In genomic region chr9:133188006-133188842, GRCh38 we compare ENCODE assay signal across 10 cellular contexts. TPM values are rescaled to one million over a fixed set of nuclear protein-coding genes. Genes with fewer than 3 reads are reported as not detected.
DNase-seq lines count a peak whose midpoint lies in the region; ATAC-seq, FAIRE-seq and TF ChIP-seq lines count a peak whose summit lies in the region.
"Had no signal": no experiment of that assay in that cellular context is flagged by ENCODE, and none has a peak within 500 bp of the region (broad histone marks: within the 10 kb centered on the region; RNA-seq: fewer than 3 reads in every experiment).

No MANE protein-coding gene starts in this region.

- no peak for TF ChIP-seq CTCF in activated CD8-positive, alpha-beta T cell treated with anti-CD3 and anti-CD28 coated beads for 36 hours (IDR thresholded peaks at IDR 0.05)
- TF ChIP-seq CTCF in H1 (IDR thresholded peaks at IDR 0.05; ENCODE audit: control extremely low read depth in 1 of 3, insufficient read depth in 1 of 3, low read depth in 1 of 3, low read length in 3 of 3): peak; percentile 60 to 86 (median 75)

- no peaks in the 10 kb centered on the region for H3K79me2 ChIP-seq in H1 (ENCODE audit: control insufficient read depth in 1 of 2, insufficient read depth in 2 of 2, low read length in 2 of 2)

- H3K56ac ChIP-seq in H1 (replicated peaks; ENCODE audit: insufficient read length, low read depth, low read length): no peak overlapping the region

- CTCF ChIA-PET in activated CD8-positive, alpha-beta T cell treated with anti-CD3 and anti-CD28 coated beads for 36 hours (lab: Charles Lee): interaction anchor here (1.0 to 4.4 kb wide), 10 partner anchors 8 to 292 kb away, joined by 3 to 33 read pairs (median 7); no protein-coding TSS in a partner anchor
- CTCF ChIA-PET in activated CD8-positive, alpha-beta T cell treated with anti-CD3 and anti-CD28 coated beads, Interleukin-2, amount 10 ng/mL, durations not matched to agents 7 days and 5 days (lab: Charles Lee): interaction anchor here (0.7 to 5.1 kb wide), 7 partner anchors 12 to 299 kb away, joined by 3 to 54 read pairs (median 9); no protein-coding TSS in a partner anchor
- CTCF ChIA-PET in H1 (lab: Charles Lee; ENCODE audit: partially characterized antibody): interaction anchor here (0.5 to 5.5 kb wide), 45 partner anchors 8 to 329 kb away, joined by 3 to 123 read pairs (median 4); no protein-coding TSS in a partner anchor

- H4K8ac ChIP-seq in H1 (ENCODE audit: extremely low read depth, insufficient read depth, low read length): 0 out of 2 replicates have a peak overlapping the region, but pooled peaks have one; percentile 85

- H3K36me3 Mint-ChIP-seq in activated CD8-positive, alpha-beta T cell treated with anti-CD3 and anti-CD28 coated beads for 36 hours (ENCODE audit: low read depth): no peaks in the 10 kb centered on the region
- H3K36me3 Mint-ChIP-seq in activated CD8-positive, alpha-beta T cell treated with anti-CD3 and anti-CD28 coated beads, Interleukin-2, amount 10 ng/mL, durations not matched to agents 7 days and 5 days (ENCODE audit: low read depth): no peaks in the 10 kb centered on the region
- no peaks in the 10 kb centered on the region for H3K36me3 Mint-ChIP-seq in stimulated activated naive B cell treated with anti-CD40 and anti-IgM and Interleukin-4, amounts not matched to agents 10 μg/mL and 1 μg/mL and 100 μg/mL, for 72 hours

- H2BK20ac ChIP-seq in H1 (ENCODE audit: low read length): no peak overlapping the region

- no peak overlapping the region for H3K4me2 ChIP-seq in H1 (ENCODE audit: insufficient read depth in 1 of 2, low read depth in 2 of 2, low read length in 2 of 2)

- H2BK120ac ChIP-seq in H1 (replicated peaks; ENCODE audit: low read depth, low read length): no peak overlapping the region

- H2BK12ac ChIP-seq in H1 (ENCODE audit: low read depth, low read length): no peak overlapping the region

- ATAC-seq in activated CD8-positive, alpha-beta T cell treated with anti-CD3 and anti-CD28 coated beads for 36 hours: no peak
- ATAC-seq in activated CD8-positive, alpha-beta T cell treated with anti-CD3 and anti-CD28 coated beads, Interleukin-2, amount 10 ng/mL, durations not matched to agents 7 days and 5 days: no peak
- ATAC-seq in stimulated activated naive B cell treated with anti-CD40 and anti-IgM and Interleukin-4, amounts not matched to agents 10 μg/mL and 1 μg/mL and 100 μg/mL, for 72 hours (replicated peaks): no peak
- no peak for ATAC-seq in GM18909 (IDR thresholded peaks at IDR 0.05; ENCODE audit: poor library complexity, unreplicated experiment)

- intact Hi-C loops in activated CD8-positive, alpha-beta T cell treated with anti-CD3 and anti-CD28 coated beads for 36 hours (cut with micrococcal nuclease): loop anchor here (5.0 to 10.0 kb wide), 3 partner anchors 139 to 297 kb away; no protein-coding TSS in a partner anchor

- no peak overlapping the region for H3K4me3 ChIP-seq in H1 (ENCODE audit: extremely low read depth in 1 of 4, insufficient read depth in 2 of 4, low read depth in 3 of 4, low read length in 4 of 4)
- H3K4me3 ChIP-seq: SJSA1 had no signal

- no peak for TF ChIP-seq EP300 in H1 (IDR thresholded peaks at IDR 0.05; ENCODE audit: borderline replicate concordance in 1 of 2, low read depth in 2 of 2, low read length in 2 of 2)

- H3K27ac ChIP-seq in H1 (ENCODE audit: low read depth, low read length): no peak overlapping the region
- H3K27ac ChIP-seq: SJSA1 had no signal

- DNase-seq in activated CD8-positive, alpha-beta T cell treated with anti-CD3 and anti-CD28 coated beads for 36 hours: peak; percentile 19
- DNase-seq in activated CD8-positive, alpha-beta T cell treated with anti-CD3 and anti-CD28 coated beads, Interleukin-2, amount 10 ng/mL, durations not matched to agents 7 days and 5 days: no peak
- DNase-seq in NCI-H2171 (lab: John Stamatoyannopoulos, UW): peak; percentile 55
- DNase-seq in H1 (ENCODE audit: low read depth in 1 of 2, low spot score in 2 of 2): peak in 1 of 2 experiments; percentile 66
- no peak for DNase-seq in stimulated activated naive B cell treated with anti-CD40 and anti-IgM and Interleukin-4, amounts not matched to agents 10 μg/mL and 1 μg/mL and 100 μg/mL, for 72 hours
- DNase-seq in activated CD8-positive, alpha-beta memory T cell treated with anti-CD3 and anti-CD28 coated beads for 24 hours: no peak
- no peak for DNase-seq in GDM1 (lab: John Stamatoyannopoulos, UW)

- no peak overlapping the region for H3K23ac ChIP-seq in H1 (ENCODE audit: insufficient read length)

- no peak overlapping the region for H4K91ac ChIP-seq in H1 (replicated peaks; ENCODE audit: insufficient read length, low read length)

- H3K14ac ChIP-seq in H1 (ENCODE audit: insufficient read length): no peak overlapping the region

- H3K18ac ChIP-seq in H1 (ENCODE audit: extremely low read depth, low read length): no peak overlapping the region

- H3K27ac Mint-ChIP-seq in activated CD8-positive, alpha-beta T cell treated with anti-CD3 and anti-CD28 coated beads for 36 hours: no peak overlapping the region
- no peak overlapping the region for H3K27ac Mint-ChIP-seq in activated CD8-positive, alpha-beta T cell treated with anti-CD3 and anti-CD28 coated beads, Interleukin-2, amount 10 ng/mL, durations not matched to agents 7 days and 5 days
- H3K27ac Mint-ChIP-seq in stimulated activated naive B cell treated with anti-CD40 and anti-IgM and Interleukin-4, amounts not matched to agents 10 μg/mL and 1 μg/mL and 100 μg/mL, for 72 hours: peak overlapping the region; percentile 37

- no peak overlapping the region for H2BK5ac ChIP-seq in H1 (ENCODE audit: low read depth, low read length)

- WGBS in H1 (ENCODE audit: extremely low coverage in 1 of 2, insufficient coverage in 1 of 2, insufficient read length in 1 of 2, insufficient replicate concordance in 2 of 2, low coverage in 1 of 2, low lambda C conversion rate in 2 of 2, missing lambda C conversion rate in 1 of 2), 2 experiments: 65% methylated on average over 20 of the region's 21 CpGs; no CpG with 5 or more reads in 1 of the 2 experiments

- FAIRE-seq in H1 (lab: Jason Lieb, UNC): peak; percentile 60
- FAIRE-seq: endometrium had no signal

- H3K9ac ChIP-seq in H1 (replicated peaks in 1 of 4; ENCODE audit: extremely low read depth in 1 of 4, low read depth in 3 of 4, low read length in 3 of 4): no peak overlapping the region

- H3K36me3 ChIP-seq in H1 (ENCODE audit: control insufficient read depth in 2 of 4, insufficient read depth in 4 of 4, low read length in 3 of 4): no peaks in the 10 kb centered on the region
- H3K36me3 ChIP-seq: SJSA1 had no signal

- peaks cover 0 to 1% of the 10 kb centered on the region in 2 experiments for H4K20me1 ChIP-seq in H1 (replicated peaks in 1 of 2; ENCODE audit: control insufficient read depth in 1 of 2, insufficient read depth in 2 of 2, low read length in 2 of 2)

- H3K79me1 ChIP-seq in H1 (ENCODE audit: low read depth, low read length): no peaks in the 10 kb centered on the region

- TF ChIP-seq RAD21 in H1 (IDR thresholded peaks at IDR 0.05 in 1 of 2, conservative IDR thresholded peaks at IDR 0.05 in 1 of 2; ENCODE audit: low read depth in 2 of 2, low read length in 2 of 2): peak; percentile 60 to 66

- no peak overlapping the region for H3K4ac ChIP-seq in H1 (replicated peaks; ENCODE audit: insufficient read length, low read depth, low read length)

- no peak overlapping the region for H2BK15ac ChIP-seq in H1 (ENCODE audit: low read length)

- no peak overlapping the region for H3K4me3 Mint-ChIP-seq in activated CD8-positive, alpha-beta T cell treated with anti-CD3 and anti-CD28 coated beads for 36 hours
- no peak overlapping the region for H3K4me3 Mint-ChIP-seq in activated CD8-positive, alpha-beta T cell treated with anti-CD3 and anti-CD28 coated beads, Interleukin-2, amount 10 ng/mL, durations not matched to agents 7 days and 5 days
- H3K4me3 Mint-ChIP-seq in stimulated activated naive B cell treated with anti-CD40 and anti-IgM and Interleukin-4, amounts not matched to agents 10 μg/mL and 1 μg/mL and 100 μg/mL, for 72 hours: no peak overlapping the region

- H3K4me1 ChIP-seq in H1 (replicated peaks in 1 of 4; ENCODE audit: control insufficient read depth in 3 of 4, insufficient read depth in 4 of 4, low read length in 3 of 4): no peaks in the 10 kb centered on the region
- H3K4me1 ChIP-seq: SJSA1 had no signal

- POLR2A ChIA-PET in activated CD8-positive, alpha-beta T cell treated with anti-CD3 and anti-CD28 coated beads for 36 hours (lab: Charles Lee): no interaction called here
- POLR2A ChIA-PET in activated CD8-positive, alpha-beta T cell treated with anti-CD3 and anti-CD28 coated beads, Interleukin-2, amount 10 ng/mL, durations not matched to agents 7 days and 5 days (lab: Charles Lee): interaction anchor here (0.6 to 1.3 kb wide), 2 partner anchors 71 to 183 kb away, joined by 3 to 4 read pairs; no protein-coding TSS in a partner anchor
- POLR2A ChIA-PET in H1 (lab: Charles Lee; ENCODE audit: partially characterized antibody): interaction anchor here (1.0 to 1.1 kb wide), 3 partner anchors 41 to 160 kb away, joined by 3 to 5 read pairs (median 3); partner anchors contain the start of genes MED22 and RPL7A

- no peaks in the 10 kb centered on the region for H3K23me2 ChIP-seq in H1 (ENCODE audit: low read depth, low read length)

- no peaks in the 10 kb centered on the region for H3K9me3 ChIP-seq in H1 (ENCODE audit: insufficient read depth in 2 of 2, low read depth in 1 of 2, low read length in 1 of 2)
- H3K9me3 ChIP-seq: SJSA1 had no signal

- H3K27me3 ChIP-seq in H1 (replicated peaks in 1 of 4; ENCODE audit: control insufficient read depth in 3 of 4, extremely low read depth in 1 of 4, insufficient read depth in 3 of 4, low read length in 3 of 4): peaks cover 0 to 13% (median 9%) of the 10 kb centered on the region in 4 experiments; a peak in 4 of 7 replicates

- peaks cover 15% of the 10 kb centered on the region for H3K4me1 Mint-ChIP-seq in activated CD8-positive, alpha-beta T cell treated with anti-CD3 and anti-CD28 coated beads for 36 hours (ENCODE audit: low read depth)
- peaks cover 17% of the 10 kb centered on the region for H3K4me1 Mint-ChIP-seq in activated CD8-positive, alpha-beta T cell treated with anti-CD3 and anti-CD28 coated beads, Interleukin-2, amount 10 ng/mL, durations not matched to agents 7 days and 5 days (ENCODE audit: low read depth)
- peaks cover 7 to 10% of the 10 kb centered on the region in 2 donors for H3K4me1 Mint-ChIP-seq in stimulated activated naive B cell treated with anti-CD40 and anti-IgM and Interleukin-4, amounts not matched to agents 10 μg/mL and 1 μg/mL and 100 μg/mL, for 72 hours

- H3K27me3 Mint-ChIP-seq in activated CD8-positive, alpha-beta T cell treated with anti-CD3 and anti-CD28 coated beads for 36 hours: peaks cover 24% of the 10 kb centered on the region
- peaks cover 28% of the 10 kb centered on the region for H3K27me3 Mint-ChIP-seq in activated CD8-positive, alpha-beta T cell treated with anti-CD3 and anti-CD28 coated beads, Interleukin-2, amount 10 ng/mL, durations not matched to agents 7 days and 5 days (ENCODE audit: low read depth)
- H3K27me3 Mint-ChIP-seq in stimulated activated naive B cell treated with anti-CD40 and anti-IgM and Interleukin-4, amounts not matched to agents 10 μg/mL and 1 μg/mL and 100 μg/mL, for 72 hours: peaks cover 25 to 40% of the 10 kb centered on the region in 2 donors

- no peaks in the 10 kb centered on the region for H3K9me3 Mint-ChIP-seq in activated CD8-positive, alpha-beta T cell treated with anti-CD3 and anti-CD28 coated beads for 36 hours
- H3K9me3 Mint-ChIP-seq in activated CD8-positive, alpha-beta T cell treated with anti-CD3 and anti-CD28 coated beads, Interleukin-2, amount 10 ng/mL, durations not matched to agents 7 days and 5 days (ENCODE audit: insufficient read depth): no peaks in the 10 kb centered on the region
- no peaks in the 10 kb centered on the region for H3K9me3 Mint-ChIP-seq in stimulated activated naive B cell treated with anti-CD40 and anti-IgM and Interleukin-4, amounts not matched to agents 10 μg/mL and 1 μg/mL and 100 μg/mL, for 72 hours

- no peak overlapping the region for H2AFZ ChIP-seq in H1 (ENCODE audit: low read length)

- no peak overlapping the region for H4K5ac ChIP-seq in H1 (ENCODE audit: insufficient read length, low read depth, low read length)

- TF ChIP-seq POLR2A in H1 (IDR thresholded peaks at IDR 0.05; ENCODE audit: control extremely low read depth in 1 of 2, low read depth in 2 of 2, low read length in 2 of 2): no peak

- H2AK5ac ChIP-seq in H1 (ENCODE audit: low read depth, low read length): no peak overlapping the region

RNA-seq across cellular contexts. Expression of gene OBP2B, which starts 20.8 kb away (rescaled TPM):
- not detected for total RNA-seq in activated CD8-positive, alpha-beta T cell treated with anti-CD3 and anti-CD28 coated beads for 36 hours
- not detected for total RNA-seq in activated CD8-positive, alpha-beta T cell treated with anti-CD3 and anti-CD28 coated beads, Interleukin-2, amount 10 ng/mL, durations not matched to agents 7 days and 5 days
- total RNA-seq in H1 (2021; fragmentation: NEBNext Ultra II Directional; extraction: Animal tissue kit (Norgen Biotek cat#: 25700)): not detected in 2 replicates
- polyA plus RNA-seq in H1 (2011; rRNA removed): not detected in 2 replicates
- not detected for polyA plus RNA-seq in H1 (2011; cell fraction: cytosol; rRNA removed)
- not detected for polyA plus RNA-seq in H1 (2011; cell fraction: nucleus; rRNA removed)
- polyA plus RNA-seq in H1 (2012, experiment 1 of 2): not detected in 4 replicates
- polyA plus RNA-seq in H1 (2012, experiment 2 of 2): not detected
- not detected for polyA plus RNA-seq in H1 (2013, experiment 1 of 2)
- not detected for polyA plus RNA-seq in H1 (2013, experiment 2 of 2)
- polyA minus RNA-seq in H1 (2011; rRNA and poly(A)+ RNA removed): not detected in 2 replicates
- polyA minus RNA-seq in H1 (2011; cell fraction: cytosol; rRNA and poly(A)+ RNA removed): not detected
- not detected for polyA minus RNA-seq in H1 (2011; cell fraction: nucleus; rRNA and poly(A)+ RNA removed)
- total RNA-seq: SJSA1 had no signal

RNA-seq across cellular contexts. Expression of gene GBGT1, which starts 24.5 kb away (rescaled TPM):
- 1 to 10 TPM; 3.6 to 4.1 TPM for total RNA-seq in activated CD8-positive, alpha-beta T cell treated with anti-CD3 and anti-CD28 coated beads for 36 hours
- total RNA-seq in activated CD8-positive, alpha-beta T cell treated with anti-CD3 and anti-CD28 coated beads, Interleukin-2, amount 10 ng/mL, durations not matched to agents 7 days and 5 days: 1 to 10 TPM; 3.1 to 4.1 TPM
- total RNA-seq in H1 (2021; fragmentation: NEBNext Ultra II Directional; extraction: Animal tissue kit (Norgen Biotek cat#: 25700)): 9.7 and 10.0 TPM in 2 replicates
- 7.1 and 10.1 TPM in 2 replicates for polyA plus RNA-seq in H1 (2011; rRNA removed)
- polyA plus RNA-seq in H1 (2011; cell fraction: cytosol; rRNA removed): 7.0 TPM
- 15.2 TPM for polyA plus RNA-seq in H1 (2011; cell fraction: nucleus; rRNA removed)
- polyA plus RNA-seq in H1 (2012, experiment 1 of 2): 6.5 to 7.7 TPM (median 6.9 TPM) in 4 replicates
- polyA plus RNA-seq in H1 (2012, experiment 2 of 2): 6.9 TPM
- polyA plus RNA-seq in H1 (2013, experiment 1 of 2): 8.6 TPM
- polyA plus RNA-seq in H1 (2013, experiment 2 of 2): 9.1 TPM
- 11.3 and 17.4 TPM in 2 replicates for polyA minus RNA-seq in H1 (2011; rRNA and poly(A)+ RNA removed)
- polyA minus RNA-seq in H1 (2011; cell fraction: cytosol; rRNA and poly(A)+ RNA removed): 10.6 TPM
- 21.7 TPM for polyA minus RNA-seq in H1 (2011; cell fraction: nucleus; rRNA and poly(A)+ RNA removed)
- total RNA-seq: SJSA1 had no signal

Comparison
In these comparisons a context has a peak if more than half of its experiments do, and no peak if none do; other contexts are left out.
1. DNase-seq: peak in activated CD8-positive, alpha-beta T cell treated with anti-CD3 and anti-CD28 coated beads for 36 hours (single experiment) and NCI-H2171 (single experiment); none in activated CD8-positive, alpha-beta T cell treated with anti-CD3 and anti-CD28 coated beads, Interleukin-2, amount 10 ng/mL, durations not matched to agents 7 days and 5 days (single experiment), stimulated activated naive B cell treated with anti-CD40 and anti-IgM and Interleukin-4, amounts not matched to agents 10 μg/mL and 1 μg/mL and 100 μg/mL, for 72 hours (single experiment), activated CD8-positive, alpha-beta memory T cell treated with anti-CD3 and anti-CD28 coated beads for 24 hours (single experiment) and GDM1 (single experiment).